Comparison of ENCODE assay signal across 8 cellular contexts in genomic region chr1:112369389-112370285, GRCh38. TPM values are rescaled to one million over a fixed set of nuclear protein-coding genes. Genes with fewer than 3 reads are reported as not detected.
DNase-seq lines count a peak whose midpoint lies in the region; ATAC-seq and TF ChIP-seq lines count a peak whose summit lies in the region.

No MANE protein-coding gene starts in this region.

- H4K20me1 ChIP-seq in PC-9 (ENCODE audit: insufficient read depth) = no peaks in the 10 kb centered on the region

- H3K9me3 ChIP-seq in PC-9 (ENCODE audit: insufficient read depth, low read depth) = no peaks in the 10 kb centered on the region
- H3K9me3 ChIP-seq in esophagus squamous epithelium = no peaks in the 10 kb centered on the region

- CTCF ChIA-PET in PC-9 (lab: Charles Lee) = interaction anchor here (0.6 kb wide), 2 partner anchors 74 to 201 kb away, joined by 3 to 11 read pairs; no protein-coding TSS in a partner anchor

- no peaks in the 10 kb centered on the region for H3K9me3 Mint-ChIP-seq in nephron
- no peaks in the 10 kb centered on the region for H3K9me3 Mint-ChIP-seq in stimulated activated naive B cell treated with anti-CD40 and anti-IgM and Interleukin-4, amounts not matched to agents 10 μg/mL and 1 μg/mL and 100 μg/mL, for 72 hours

- H3K4me3 ChIP-seq in PC-9 (no peak overlapping the region), esophagus squamous epithelium (no peak overlapping the region)

- H3K36me3 Mint-ChIP-seq in nephron (ENCODE audit: low read depth) = no peaks in the 10 kb centered on the region
- H3K36me3 Mint-ChIP-seq in stimulated activated naive B cell treated with anti-CD40 and anti-IgM and Interleukin-4, amounts not matched to agents 10 μg/mL and 1 μg/mL and 100 μg/mL, for 72 hours = no peaks in the 10 kb centered on the region

- H3K4me3 Mint-ChIP-seq in nephron = no peak overlapping the region
- H3K4me3 Mint-ChIP-seq in stimulated activated naive B cell treated with anti-CD40 and anti-IgM and Interleukin-4, amounts not matched to agents 10 μg/mL and 1 μg/mL and 100 μg/mL, for 72 hours = peak overlapping the region in 1 of 2 donors; percentile 10

- H3K79me2 ChIP-seq in PC-9 (ENCODE audit: low read depth) = no peaks in the 10 kb centered on the region

- 26 to 32% methylated on average over 5 to 10 of the region's 16 CpGs for WGBS in esophagus squamous epithelium, 2 donors

- no peaks in the 10 kb centered on the region for H3F3A ChIP-seq in PC-9 (ENCODE audit: insufficient read depth, low read depth)

- no peak overlapping the region for H2AFZ ChIP-seq in PC-9

- no peaks in the 10 kb centered on the region for H3K9me2 ChIP-seq in PC-9 (ENCODE audit: insufficient read depth)

- BruUV-seq in PC-9 (replicated peaks; lab: Mats Ljungman, UMichigan) = no TSS peak

- peak; percentile 99 for TF ChIP-seq CTCF in PC-9 (conservative IDR thresholded peaks at IDR 0.05)
- peak; percentile 93 to 97 (median 95) for TF ChIP-seq CTCF in esophagus squamous epithelium (IDR thresholded peaks at IDR 0.05)
- peak; percentile 88 to 95 (median 90) for TF ChIP-seq CTCF in nephron (IDR thresholded peaks at IDR 0.05; ENCODE audit: unreplicated experiment in 3 of 3)

- H3K36me3 ChIP-seq in PC-9 (ENCODE audit: low read depth) (no peaks in the 10 kb centered on the region), esophagus squamous epithelium (no peaks in the 10 kb centered on the region)

- intact Hi-C loops in PC-9 (cut with micrococcal nuclease; ENCODE audit: unreplicated experiment) (loop anchor here (10.0 kb wide), 1 partner anchor 885 kb away; no protein-coding TSS in a partner anchor), esophagus squamous epithelium (cut with DNase I) (loop anchor here (5.0 kb wide), 1 partner anchor 67 kb away; no protein-coding TSS in a partner anchor)

- DNase-seq in DMS153 treated with DMSO at 0.1 percent for 48 hours (lab: John Stamatoyannopoulos, UW; ENCODE audit: unreplicated experiment) (peak; percentile 71), PC-9 (peak; percentile 67 to 88), esophagus squamous epithelium (lab: John Stamatoyannopoulos, UW) (peak; percentile 39)
- peak; percentile 87 for DNase-seq in activated T-cell treated with anti-CD3 and anti-CD28 coated beads, Interleukin-2, amount 50 U/mL, for 1 hour
- DNase-seq in stimulated activated naive B cell treated with anti-CD40 and anti-IgM and Interleukin-4, amounts not matched to agents 10 μg/mL and 1 μg/mL and 100 μg/mL, for 72 hours = peak; percentile 70

- H3K27ac Mint-ChIP-seq in nephron = no peak overlapping the region
- no peak overlapping the region for H3K27ac Mint-ChIP-seq in stimulated activated naive B cell treated with anti-CD40 and anti-IgM and Interleukin-4, amounts not matched to agents 10 μg/mL and 1 μg/mL and 100 μg/mL, for 72 hours

- no peak overlapping the region for H3K27ac ChIP-seq in PC-9
- H3K27ac ChIP-seq in esophagus squamous epithelium = no peak overlapping the region

- ATAC-seq in GM21528 (IDR thresholded peaks at IDR 0.05; ENCODE audit: low FRiP score, unreplicated experiment) = peak; percentile 95
- peak; percentile 100 for ATAC-seq in stimulated activated naive B cell treated with anti-CD40 and anti-IgM and Interleukin-4, amounts not matched to agents 10 μg/mL and 1 μg/mL and 100 μg/mL, for 72 hours (replicated peaks)

- no peak for TF ChIP-seq EP300 in Ishikawa (IDR thresholded peaks at IDR 0.05; ENCODE audit: borderline replicate concordance)

- no peak overlapping the region for H3K4me2 ChIP-seq in PC-9

- peaks cover 9% of the 10 kb centered on the region for H3K4me1 Mint-ChIP-seq in nephron
- H3K4me1 Mint-ChIP-seq in stimulated activated naive B cell treated with anti-CD40 and anti-IgM and Interleukin-4, amounts not matched to agents 10 μg/mL and 1 μg/mL and 100 μg/mL, for 72 hours = peaks cover 5 to 6% of the 10 kb centered on the region in 2 donors

- peak; percentile 90 for TF ChIP-seq RAD21 in Ishikawa (IDR thresholded peaks at IDR 0.05; ENCODE audit: low read depth)

- POLR2A ChIA-PET in PC-9 (lab: Charles Lee; ENCODE audit: unreplicated experiment) = interaction anchor here (0.7 kb wide), 1 partner anchor 21 kb away, joined by 18 read pairs; no protein-coding TSS in a partner anchor

- TF ChIP-seq POLR2A in esophagus squamous epithelium (IDR thresholded peaks at IDR 0.05) = no peak

- H3K27me3 ChIP-seq in PC-9 (ENCODE audit: insufficient read depth, low read depth) (peaks cover 55% of the 10 kb centered on the region), esophagus squamous epithelium (peaks cover 0 to 30% (median 0%) of the 10 kb centered on the region in 4 donors)

- peaks cover 28% of the 10 kb centered on the region for H3K27me3 Mint-ChIP-seq in nephron (ENCODE audit: low read depth)
- peaks cover 46 to 52% of the 10 kb centered on the region in 2 donors for H3K27me3 Mint-ChIP-seq in stimulated activated naive B cell treated with anti-CD40 and anti-IgM and Interleukin-4, amounts not matched to agents 10 μg/mL and 1 μg/mL and 100 μg/mL, for 72 hours

- no peaks in the 10 kb centered on the region for H3K4me1 ChIP-seq in PC-9 (replicated peaks; ENCODE audit: insufficient read depth)
- H3K4me1 ChIP-seq in esophagus squamous epithelium = peaks cover 0 to 5% (median 0%) of the 10 kb centered on the region in 3 donors

TF ChIP-seq in Ishikawa, 13 proteins besides CTCF, POLR2A, EP300 and RAD21:
- TF ChIP-seq TEAD4 (IDR thresholded peaks at IDR 0.05) (peak; percentile 37; the same call in 1 of the 2 replicates), MAX (IDR thresholded peaks at IDR 0.05) (no peak)

RNA-seq across cellular contexts. Expression of gene CTTNBP2NL, which starts 26.4 kb away (rescaled TPM):
- 28.7 and 32.2 TPM in 2 replicates for total RNA-seq in PC-9 (2021)
- total RNA-seq in esophagus squamous epithelium = 10 to 100 TPM; 19.6 to 26.3 (median 22.8) TPM
